In genomic region chr6:30896541-30896940, GRCh38 we compare ENCODE assay signal across 33 cellular contexts. TPM values are rescaled to one million over a fixed set of nuclear protein-coding genes. Genes with fewer than 3 reads are reported as not detected.
"Had no signal": no experiment of that assay in that cellular context is flagged by ENCODE, and none has a peak within 500 bp of the region (broad histone marks: within the 10 kb centered on the region; RNA-seq: fewer than 3 reads in every experiment).

No MANE protein-coding gene starts in this region.

- H3K9me3 Mint-ChIP-seq: activated CD4-positive, alpha-beta T cell treated with anti-CD3 and anti-CD28 coated beads, Interleukin-2, amount 10 ng/mL, durations not matched to agents 7 days and 5 days; activated CD8-positive, alpha-beta T cell treated with anti-CD3 and anti-CD28 coated beads for 36 hours; activated naive CD8-positive, alpha-beta T cell treated with anti-CD3 and anti-CD28 coated beads, Interleukin-2, amount 10 ng/mL, durations not matched to agents 7 days and 5 days; activated T-cell treated with anti-CD3 and anti-CD28 coated beads, Interleukin-2, amount 50 U/mL, for 4 hours; activated T-helper 17 cell treated with anti-CD3 and anti-CD28 coated beads, Interleukin-2, amount 50 U/mL, for 72 hours; effector memory CD8-positive, alpha-beta T cell; WTC11 had no signal

- DNase-seq: activated CD4-positive, alpha-beta T cell treated with anti-CD3 and anti-CD28 coated beads for 1 hour; activated CD4-positive, alpha-beta T cell treated with anti-CD3 and anti-CD28 coated beads for 4 hours; activated CD4-positive, alpha-beta T cell treated with anti-CD3 and anti-CD28 coated beads, Interleukin-2, amount 10 ng/mL, durations not matched to agents 7 days and 5 days; activated CD4-positive, alpha-beta T cell treated with anti-CD3 and anti-CD28 coated beads, Interleukin-2, amount 50 U/mL, for 4 hours; activated CD8-positive, alpha-beta memory T cell treated with anti-CD3 and anti-CD28 coated beads for 24 hours; activated CD8-positive, alpha-beta T cell treated with anti-CD3 and anti-CD28 coated beads for 36 hours; activated effector memory CD4-positive, alpha-beta T cell treated with Interleukin-2 at 50 U/mL for 16 hours; activated gamma-delta T cell treated with Interleukin-2 at 50 U/mL for 16 hours; activated naive CD4-positive, alpha-beta T cell treated with anti-CD3 and anti-CD28 coated beads, Interleukin-2, amount 50 U/mL, for 16 hours; activated naive CD4-positive, alpha-beta T cell treated with Interleukin-2 at 50 U/mL for 16 hours; activated naive CD8-positive, alpha-beta T cell treated with anti-CD3 and anti-CD28 coated beads, Interleukin-2, amount 10 ng/mL, durations not matched to agents 7 days and 5 days; activated T-cell treated with anti-CD3 and anti-CD28 coated beads, Interleukin-2, amount 50 U/mL, for 4 hours; caudate nucleus; cortex of kidney; dermis blood vessel endothelial cell; effector CD4-positive, alpha-beta T cell; effector memory CD8-positive, alpha-beta T cell; esophagus squamous epithelium; foreskin melanocyte; heart right ventricle; T-helper 2 cell had no signal

- H3K4me3 Mint-ChIP-seq: activated CD4-positive, alpha-beta T cell treated with anti-CD3 and anti-CD28 coated beads, Interleukin-2, amount 10 ng/mL, durations not matched to agents 7 days and 5 days; activated CD8-positive, alpha-beta T cell treated with anti-CD3 and anti-CD28 coated beads for 36 hours; activated naive CD8-positive, alpha-beta T cell treated with anti-CD3 and anti-CD28 coated beads, Interleukin-2, amount 10 ng/mL, durations not matched to agents 7 days and 5 days; activated T-cell treated with anti-CD3 and anti-CD28 coated beads, Interleukin-2, amount 50 U/mL, for 4 hours; activated T-helper 17 cell treated with anti-CD3 and anti-CD28 coated beads, Interleukin-2, amount 50 U/mL, for 72 hours; effector memory CD8-positive, alpha-beta T cell; WTC11 had no signal

- H3K27ac ChIP-seq: epithelial cell of prostate, esophagus squamous epithelium, gastroesophageal sphincter, heart right ventricle, VCaP had no signal

- H3K4me1 Mint-ChIP-seq: activated CD4-positive, alpha-beta T cell treated with anti-CD3 and anti-CD28 coated beads, Interleukin-2, amount 10 ng/mL, durations not matched to agents 7 days and 5 days; activated naive CD8-positive, alpha-beta T cell treated with anti-CD3 and anti-CD28 coated beads, Interleukin-2, amount 10 ng/mL, durations not matched to agents 7 days and 5 days; activated T-helper 17 cell treated with anti-CD3 and anti-CD28 coated beads, Interleukin-2, amount 50 U/mL, for 72 hours had no signal

- H3K9me3 ChIP-seq: esophagus squamous epithelium, gastroesophageal sphincter, heart right ventricle had no signal

- ATAC-seq: activated CD8-positive, alpha-beta T cell treated with anti-CD3 and anti-CD28 coated beads for 36 hours; activated T-cell treated with anti-CD3 and anti-CD28 coated beads, Interleukin-2, amount 50 U/mL, for 4 hours; activated T-helper 17 cell treated with anti-CD3 and anti-CD28 coated beads, Interleukin-2, amount 50 U/mL, for 72 hours; effector memory CD8-positive, alpha-beta T cell; gastroesophageal sphincter; heart right ventricle; WTC11 had no signal

- H3K27me3 ChIP-seq: esophagus squamous epithelium, gastroesophageal sphincter, heart right ventricle had no signal

- H3K4me1 ChIP-seq: esophagus squamous epithelium, gastroesophageal sphincter, heart right ventricle had no signal

- H3K4me3 ChIP-seq: esophagus squamous epithelium, gastroesophageal sphincter, heart right ventricle had no signal

- H3K27me3 Mint-ChIP-seq: activated CD4-positive, alpha-beta T cell treated with anti-CD3 and anti-CD28 coated beads, Interleukin-2, amount 10 ng/mL, durations not matched to agents 7 days and 5 days; activated CD8-positive, alpha-beta T cell treated with anti-CD3 and anti-CD28 coated beads for 36 hours; activated T-helper 17 cell treated with anti-CD3 and anti-CD28 coated beads, Interleukin-2, amount 50 U/mL, for 72 hours; effector memory CD8-positive, alpha-beta T cell had no signal

- H3K27ac Mint-ChIP-seq: activated CD4-positive, alpha-beta T cell treated with anti-CD3 and anti-CD28 coated beads, Interleukin-2, amount 10 ng/mL, durations not matched to agents 7 days and 5 days; activated CD8-positive, alpha-beta T cell treated with anti-CD3 and anti-CD28 coated beads for 36 hours; activated T-helper 17 cell treated with anti-CD3 and anti-CD28 coated beads, Interleukin-2, amount 50 U/mL, for 72 hours; effector memory CD8-positive, alpha-beta T cell had no signal

RNA-seq across cellular contexts. Expression of gene SFTA2, which starts 35.4 kb away (rescaled TPM):
- total RNA-seq: activated CD4-positive, alpha-beta T cell treated with anti-CD3 and anti-CD28 coated beads, Interleukin-2, amount 10 ng/mL, durations not matched to agents 7 days and 5 days; activated CD8-positive, alpha-beta T cell treated with anti-CD3 and anti-CD28 coated beads for 36 hours; activated naive CD8-positive, alpha-beta T cell treated with anti-CD3 and anti-CD28 coated beads, Interleukin-2, amount 10 ng/mL, durations not matched to agents 7 days and 5 days; activated T-helper 17 cell treated with anti-CD3 and anti-CD28 coated beads, Interleukin-2, amount 50 U/mL, for 72 hours; astrocyte; chondrocyte; dermis blood vessel endothelial cell; endothelial cell of umbilical vein; fibroblast of lung; fibroblast of villous mesenchyme; gastroesophageal sphincter; glomerular endothelial cell; heart right ventricle; T-helper 1 cell treated with Interleukin-12 subunit alpha and Interleukin-12 subunit beta and Interleukin-4 antibody, amounts not matched to agents 30 ng/mL and 1 ng/mL, for 36 hours; WTC11 had no signal
- polyA plus RNA-seq: endothelial cell of umbilical vein, fibroblast of lung, heart right ventricle had no signal

RNA-seq across cellular contexts. Expression of gene MUCL3, which starts 44.2 kb away (rescaled TPM):
- total RNA-seq: activated CD4-positive, alpha-beta T cell treated with anti-CD3 and anti-CD28 coated beads, Interleukin-2, amount 10 ng/mL, durations not matched to agents 7 days and 5 days; activated CD8-positive, alpha-beta T cell treated with anti-CD3 and anti-CD28 coated beads for 36 hours; activated naive CD8-positive, alpha-beta T cell treated with anti-CD3 and anti-CD28 coated beads, Interleukin-2, amount 10 ng/mL, durations not matched to agents 7 days and 5 days; activated T-helper 17 cell treated with anti-CD3 and anti-CD28 coated beads, Interleukin-2, amount 50 U/mL, for 72 hours; astrocyte; dermis blood vessel endothelial cell; endothelial cell of umbilical vein; fibroblast of lung; fibroblast of villous mesenchyme; glomerular endothelial cell; T-helper 1 cell treated with Interleukin-12 subunit alpha and Interleukin-12 subunit beta and Interleukin-4 antibody, amounts not matched to agents 30 ng/mL and 1 ng/mL, for 36 hours had no signal
- polyA plus RNA-seq: endothelial cell of umbilical vein, fibroblast of lung, heart right ventricle had no signal
